10 cellular contexts compared by ENCODE assay signal in the genomic region with DNA sequence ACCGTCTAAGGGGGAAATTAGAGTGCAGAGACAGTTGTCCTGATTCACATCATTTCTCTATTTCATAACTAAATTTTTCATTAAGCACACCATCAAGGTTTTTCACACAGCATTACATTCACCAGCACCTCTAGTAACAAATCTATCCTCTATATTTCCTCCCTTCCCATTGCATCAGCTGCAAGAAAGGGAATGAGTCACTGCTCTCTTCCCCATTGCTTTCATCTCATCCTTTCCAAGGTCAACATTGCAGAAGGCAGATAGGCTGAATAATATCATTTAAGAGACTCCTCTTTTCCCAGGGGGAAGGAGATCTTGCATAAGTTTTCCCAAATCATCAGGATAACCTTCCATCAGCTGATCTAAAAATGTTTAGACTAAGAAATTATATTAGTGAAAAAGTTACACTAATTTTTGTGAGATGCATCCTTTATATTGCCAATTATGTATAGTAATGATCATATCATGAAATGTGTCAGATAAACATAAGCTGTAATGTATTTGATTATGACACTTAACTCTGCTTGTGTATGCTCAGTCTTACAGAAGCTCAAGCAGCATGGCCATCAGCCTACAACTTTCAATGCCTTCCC. TPM values are rescaled to one million over a fixed set of nuclear protein-coding genes. Genes with fewer than 3 reads are reported as not detected.
DNase-seq lines count a peak whose midpoint lies in the region; ATAC-seq and TF ChIP-seq lines count a peak whose summit lies in the region.
"Had no signal": no experiment of that assay in that cellular context is flagged by ENCODE, and none has a peak within 500 bp of the region (broad histone marks: within the 10 kb centered on the region; RNA-seq: fewer than 3 reads in every experiment).

No MANE protein-coding gene starts in this region.

- no peak for DNase-seq in activated naive CD4-positive, alpha-beta T cell treated with anti-CD3 and anti-CD28 coated beads, Interleukin-2, amount 50 U/mL, for 72 hours (ENCODE audit: low spot score in 2 of 2)
- DNase-seq in activated naive CD4-positive, alpha-beta T cell treated with anti-CD3 and anti-CD28 coated beads, Interleukin-2, amount 50 U/mL, for 16 hours = no peak
- DNase-seq in Panc1 (ENCODE audit: low read depth, low spot score) = no peak
- peak; percentile 56 for DNase-seq in epithelial cell of prostate (ENCODE audit: low read depth, low spot score)
- no peak for DNase-seq in stimulated activated naive CD8-positive, alpha-beta T cell treated with anti-CD3 and anti-CD28 coated beads, Interleukin-15, amount 100 ng/mL, for 72 hours
- DNase-seq in amygdala (lab: John Stamatoyannopoulos, UW) = no peak
- no peak for DNase-seq in stimulated activated CD4-positive, alpha-beta T cell treated with anti-CD3 and anti-CD28 coated beads, Interleukin-2, amount 100 ng/mL, for 24 hours
- DNase-seq: central memory CD4-positive, alpha-beta T cell; stimulated activated naive CD4-positive, alpha-beta T cell had no signal

- H3K4me1 ChIP-seq in Panc1 (ENCODE audit: control insufficient read depth, insufficient read depth, low read length) = peaks cover 47% of the 10 kb centered on the region

- H3K4me1 Mint-ChIP-seq in stimulated activated naive CD8-positive, alpha-beta T cell treated with anti-CD3 and anti-CD28 coated beads, Interleukin-15, amount 100 ng/mL, for 72 hours = peaks cover 38% of the 10 kb centered on the region

- POLR2A ChIA-PET in Panc1 (lab: Charles Lee) = no interaction called here

- H3K27me3 ChIP-seq in Panc1 (ENCODE audit: control insufficient read depth, insufficient read depth, low read length) = no peaks in the 10 kb centered on the region

- intact Hi-C loops in Panc1 (cut with micrococcal nuclease; ENCODE audit: unreplicated experiment) = loop anchor here (10.0 kb wide), 1 partner anchor 346 kb away; no protein-coding TSS in a partner anchor

- TF ChIP-seq CTCF in Panc1 (IDR thresholded peaks at IDR 0.05) = no peak

- H3K27me3 Mint-ChIP-seq in stimulated activated naive CD8-positive, alpha-beta T cell treated with anti-CD3 and anti-CD28 coated beads, Interleukin-15, amount 100 ng/mL, for 72 hours = no peaks in the 10 kb centered on the region

- peaks cover 9 to 18% of the 10 kb centered on the region in 2 donors for H3K36me3 Mint-ChIP-seq in activated naive CD4-positive, alpha-beta T cell treated with anti-CD3 and anti-CD28 coated beads, Interleukin-2, amount 50 U/mL, for 72 hours

- H3K27ac Mint-ChIP-seq in activated naive CD4-positive, alpha-beta T cell treated with anti-CD3 and anti-CD28 coated beads, Interleukin-2, amount 50 U/mL, for 72 hours = peak overlapping the region; percentile 74 to 89
- H3K27ac Mint-ChIP-seq in stimulated activated naive CD8-positive, alpha-beta T cell treated with anti-CD3 and anti-CD28 coated beads, Interleukin-15, amount 100 ng/mL, for 72 hours = peak overlapping the region in 1 of 2 donors; percentile 77

- BruUV-seq in Panc1 (replicated peaks; lab: Mats Ljungman, UMichigan) = no TSS peak

- peaks cover 0 to 4% of the 10 kb centered on the region in 2 donors for H3K9me3 Mint-ChIP-seq in activated naive CD4-positive, alpha-beta T cell treated with anti-CD3 and anti-CD28 coated beads, Interleukin-2, amount 50 U/mL, for 72 hours
- H3K9me3 Mint-ChIP-seq in stimulated activated naive CD8-positive, alpha-beta T cell treated with anti-CD3 and anti-CD28 coated beads, Interleukin-15, amount 100 ng/mL, for 72 hours = no peaks in the 10 kb centered on the region

- H3K4me3 ChIP-seq in Panc1 (ENCODE audit: low read depth in 2 of 2, low read length in 2 of 2) = peak overlapping the region in 1 of 2 experiments; percentile 30; a peak in 1 of 4 replicates

- peak overlapping the region; percentile 13 to 52 for H3K4me3 Mint-ChIP-seq in stimulated activated naive CD8-positive, alpha-beta T cell treated with anti-CD3 and anti-CD28 coated beads, Interleukin-15, amount 100 ng/mL, for 72 hours

- CTCF ChIA-PET in Panc1 (lab: Charles Lee) = no interaction called here

- in situ Hi-C loops in Panc1 (cut with HindIII; ENCODE audit: low pct_unique_long_range_greater_than_20kb, low sequenced_read_pairs) = no loop called here

- peak overlapping the region; percentile 72 for H3K27ac ChIP-seq in Panc1 (ENCODE audit: low read length)
- peak overlapping the region; percentile 98 for H3K27ac ChIP-seq in epithelial cell of prostate

- no peaks in the 10 kb centered on the region for H3K9me3 ChIP-seq in Panc1 (ENCODE audit: control insufficient read depth, insufficient read depth, low read depth, low read length)

- no peak for ATAC-seq in activated naive CD4-positive, alpha-beta T cell treated with anti-CD3 and anti-CD28 coated beads, Interleukin-2, amount 50 U/mL, for 72 hours
- no peak for ATAC-seq in Panc1
- ATAC-seq in stimulated activated naive CD8-positive, alpha-beta T cell treated with anti-CD3 and anti-CD28 coated beads, Interleukin-15, amount 100 ng/mL, for 72 hours = no peak
- ATAC-seq in GM19467 (IDR thresholded peaks at IDR 0.05; ENCODE audit: unreplicated experiment) = no peak

- peaks cover 2% of the 10 kb centered on the region for H3K36me3 ChIP-seq in Panc1 (ENCODE audit: control insufficient read depth, insufficient read depth, low read length)

RNA-seq across cellular contexts. Expression of gene INTS7, which starts 4.3 kb away (rescaled TPM):
- 10 to 100 TPM; 27.6 to 28.7 TPM for total RNA-seq in activated naive CD4-positive, alpha-beta T cell treated with anti-CD3 and anti-CD28 coated beads, Interleukin-2, amount 50 U/mL, for 72 hours
- 35.5 TPM for total RNA-seq in Panc1 (2021; ENCODE audit: unreplicated experiment)
- 13.9 TPM for polyA plus RNA-seq in Panc1 (2012; ENCODE audit: insufficient read length)

RNA-seq across cellular contexts. Expression of gene DTL, which starts 4.5 kb away (rescaled TPM):
- 100 to 1,000 TPM in 1 of 2 donors, 10 to 100 TPM in 1; 82.2 to 111 TPM for total RNA-seq in activated naive CD4-positive, alpha-beta T cell treated with anti-CD3 and anti-CD28 coated beads, Interleukin-2, amount 50 U/mL, for 72 hours
- 26.7 TPM for total RNA-seq in Panc1 (2021; ENCODE audit: unreplicated experiment)
- polyA plus RNA-seq in Panc1 (2012; ENCODE audit: insufficient read length) = 7.8 TPM
